ENCODE assay signal across 8 cellular contexts in the genomic region with DNA sequence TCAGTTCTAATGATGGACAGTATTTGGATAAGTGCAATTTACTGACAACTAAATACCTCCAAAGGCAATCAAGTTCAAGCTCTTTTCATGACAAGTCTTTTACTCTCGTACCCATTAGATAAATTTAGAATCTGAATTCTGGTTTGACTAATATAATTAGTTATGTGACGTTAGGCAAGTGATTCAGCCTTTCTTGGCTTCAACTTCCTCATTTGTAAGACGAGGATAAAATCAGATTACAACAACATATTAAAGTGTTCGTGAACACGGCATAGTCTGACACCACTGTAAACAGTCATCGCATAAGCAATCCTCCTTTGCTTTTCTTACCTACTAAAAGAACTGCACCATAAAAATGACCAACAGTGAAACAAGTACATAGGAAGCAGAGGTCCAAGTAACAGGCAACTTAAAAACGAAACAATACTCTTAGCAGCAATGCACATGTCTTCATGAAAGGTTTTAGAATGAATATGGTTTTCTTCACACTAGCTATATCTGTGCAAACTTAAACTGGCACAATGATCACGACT.
DNase-seq lines count a peak whose midpoint lies in the region; ATAC-seq lines count a peak whose summit lies in the region.

No MANE protein-coding gene starts in this region.

- H3K27ac Mint-ChIP-seq in activated naive CD4-positive, alpha-beta T cell treated with anti-CD3 and anti-CD28 coated beads, Interleukin-2, amount 50 U/mL, for 24 hours: peak overlapping the region; percentile 98

- peaks cover 76% of the 10 kb centered on the region for H3K4me1 Mint-ChIP-seq in activated naive CD4-positive, alpha-beta T cell treated with anti-CD3 and anti-CD28 coated beads, Interleukin-2, amount 50 U/mL, for 24 hours

- no peaks in the 10 kb centered on the region for H3K9me3 Mint-ChIP-seq in activated naive CD4-positive, alpha-beta T cell treated with anti-CD3 and anti-CD28 coated beads, Interleukin-2, amount 50 U/mL, for 24 hours

- ATAC-seq in HG03442 (IDR thresholded peaks at IDR 0.05; ENCODE audit: unreplicated experiment): peak; percentile 53

- peaks cover 22% of the 10 kb centered on the region for H3K36me3 Mint-ChIP-seq in activated naive CD4-positive, alpha-beta T cell treated with anti-CD3 and anti-CD28 coated beads, Interleukin-2, amount 50 U/mL, for 24 hours

- no peaks in the 10 kb centered on the region for H3K27me3 Mint-ChIP-seq in activated naive CD4-positive, alpha-beta T cell treated with anti-CD3 and anti-CD28 coated beads, Interleukin-2, amount 50 U/mL, for 24 hours

- DNase-seq in activated naive CD4-positive, alpha-beta T cell treated with anti-CD3 and anti-CD28 coated beads, Interleukin-2, amount 50 U/mL, for 16 hours: no peak
- DNase-seq in astrocyte of the hippocampus (ENCODE audit: low read depth, low spot score) (peak; percentile 22), NCI-H446 treated with DMSO at 0.1 percent for 48 hours (lab: John Stamatoyannopoulos, UW) (no peak), UCSD-AML1 (lab: John Stamatoyannopoulos, UW; ENCODE audit: unreplicated experiment) (no peak), NCI-H1105 (lab: John Stamatoyannopoulos, UW) (no peak), iPS-NIHi7 (ENCODE audit: extremely low spot score) (no peak)

- H3K4me3 Mint-ChIP-seq in activated naive CD4-positive, alpha-beta T cell treated with anti-CD3 and anti-CD28 coated beads, Interleukin-2, amount 50 U/mL, for 24 hours: peak overlapping the region; percentile 89
